In genomic region chr10:100986952-100987684, GRCh38 we compare ENCODE assay signal across 8 cellular contexts. TPM values are rescaled to one million over a fixed set of nuclear protein-coding genes. Genes with fewer than 3 reads are reported as not detected.
DNase-seq lines count a peak whose midpoint lies in the region; ATAC-seq and TF ChIP-seq lines count a peak whose summit lies in the region.

Gene MRPL43, minus strand, starts transcription at chr10:100987497. Its CDS starts 54 bp downstream, at chr10:100987443.
Gene TWNK, plus strand, starts transcription at chr10:100987543. Its CDS starts 668 bp downstream, at chr10:100988211.

- peak within 1 kb of the TSS; percentile 86 for H3K27ac Mint-ChIP-seq in T-helper 1 cell treated with Interleukin-12 subunit alpha and Interleukin-12 subunit beta and Interleukin-4 antibody, amounts not matched to agents 30 μg/mL and 1 μg/mL, for 36 hours

- H3K4me3 Mint-ChIP-seq in T-helper 1 cell treated with Interleukin-12 subunit alpha and Interleukin-12 subunit beta and Interleukin-4 antibody, amounts not matched to agents 30 μg/mL and 1 μg/mL, for 36 hours: peak within 1 kb of the TSS; percentile 98

- H3K9me3 Mint-ChIP-seq in T-helper 1 cell treated with Interleukin-12 subunit alpha and Interleukin-12 subunit beta and Interleukin-4 antibody, amounts not matched to agents 30 μg/mL and 1 μg/mL, for 36 hours: no peaks in the 10 kb centered on the region

- peaks cover 40% of the 10 kb centered on the region for H3K36me3 ChIP-seq in upper lobe of right lung

- peaks cover 21% of the 10 kb centered on the region for H3K36me3 Mint-ChIP-seq in T-helper 1 cell treated with Interleukin-12 subunit alpha and Interleukin-12 subunit beta and Interleukin-4 antibody, amounts not matched to agents 30 μg/mL and 1 μg/mL, for 36 hours (ENCODE audit: low read depth)

- peaks cover 18% of the 10 kb centered on the region for H3K4me1 Mint-ChIP-seq in T-helper 1 cell treated with Interleukin-12 subunit alpha and Interleukin-12 subunit beta and Interleukin-4 antibody, amounts not matched to agents 30 μg/mL and 1 μg/mL, for 36 hours (ENCODE audit: low read depth)

- peaks cover 21% of the 10 kb centered on the region for H3K4me1 ChIP-seq in upper lobe of right lung

- peak; percentile 94 for ATAC-seq in left cardiac atrium
- peak; percentile 94 for ATAC-seq in upper lobe of right lung

- DNase-seq in GM12864 (ENCODE audit: low read depth) (no peak), HFF-Myc (ENCODE audit: extremely low read depth, low read depth) (no peak), NCI-H1092 (lab: John Stamatoyannopoulos, UW) (peak; percentile 38), amniotic epithelial cell (ENCODE audit: low read depth) (peak; percentile 58), left cardiac atrium (peak; percentile 89), posterior vena cava (ENCODE audit: low spot score) (peak; percentile 96), upper lobe of right lung (peak; percentile 92)

- no peaks in the 10 kb centered on the region for H3K27me3 ChIP-seq in upper lobe of right lung

- no peaks in the 10 kb centered on the region for H3K27me3 Mint-ChIP-seq in T-helper 1 cell treated with Interleukin-12 subunit alpha and Interleukin-12 subunit beta and Interleukin-4 antibody, amounts not matched to agents 30 μg/mL and 1 μg/mL, for 36 hours (ENCODE audit: low read depth)

- TF ChIP-seq CTCF in GM12864 (IDR thresholded peaks at IDR 0.05; ENCODE audit: low read depth, low read length, missing control alignments): no peak
- TF ChIP-seq CTCF in HFF-Myc (IDR thresholded peaks at IDR 0.05; ENCODE audit: low read depth, low read length, missing control alignments): no peak
- no peak for TF ChIP-seq CTCF in upper lobe of right lung (IDR thresholded peaks at IDR 0.05)

- H3K4me3 ChIP-seq in GM12864 (ENCODE audit: low read depth, low read length) (peak within 1 kb of the TSS; percentile 81), HFF-Myc (replicated peaks; ENCODE audit: low read depth, low read length) (peak within 1 kb of the TSS; percentile 84), upper lobe of right lung (peak within 1 kb of the TSS; percentile 76)

- peak within 1 kb of the TSS; percentile 71 for H3K27ac ChIP-seq in upper lobe of right lung

- intact Hi-C loops in left cardiac atrium (cut with DNase I): no loop called here
- intact Hi-C loops in posterior vena cava (cut with DNase I): no loop called here
- intact Hi-C loops in upper lobe of right lung (cut with DNase I): no loop called here

- H3K9me3 ChIP-seq in upper lobe of right lung: no peaks in the 10 kb centered on the region

RNA-seq across cellular contexts. Expression of gene MRPL43, which starts in this region (rescaled TPM):
- 10 to 100 TPM; 47.3 to 52.0 TPM for total RNA-seq in left cardiac atrium
- 10 to 100 TPM; 48.6 to 53.9 TPM for total RNA-seq in posterior vena cava
- total RNA-seq in upper lobe of right lung: 60.5 TPM

RNA-seq across cellular contexts. Expression of gene TWNK, which starts in this region (rescaled TPM):
- total RNA-seq in left cardiac atrium: 1 to 10 TPM; 4.8 to 6.5 TPM
- total RNA-seq in posterior vena cava: 1 to 10 TPM; 5.2 to 5.6 TPM
- 6.5 TPM for total RNA-seq in upper lobe of right lung

Comparison
In these comparisons a context has a peak if more than half of its experiments do, and no peak if none do; other contexts are left out.
1. DNase-seq: peak in NCI-H1092 (single experiment), amniotic epithelial cell (single experiment), left cardiac atrium (single experiment), posterior vena cava (single experiment) and upper lobe of right lung (single experiment); none in GM12864 (single experiment) and HFF-Myc (single experiment).
2. Peak in every context shown above with its lines, with median percentiles within 50 percentile points of each other: H3K4me3 ChIP-seq.